Comparison of ENCODE assay signal across 7 cellular contexts in genomic region chr15:31356097-31356496, GRCh38. TPM values are rescaled to one million over a fixed set of nuclear protein-coding genes. Genes with fewer than 3 reads are reported as not detected.
DNase-seq lines count a peak whose midpoint lies in the region; ATAC-seq and TF ChIP-seq lines count a peak whose summit lies in the region.
"Not testable (repeated sequence)": the region's sequence is repeated elsewhere in the genome, so short reads cannot be mapped to it uniquely, and the experiment has no call there.

No MANE protein-coding gene starts in this region.

- peak overlapping the region; percentile 55 for H3K4me3 ChIP-seq in CD8-positive, alpha-beta memory T cell (ENCODE audit: low read length)
- H3K4me3 ChIP-seq in esophagus squamous epithelium: not testable (repeated sequence)
- H3K4me3 ChIP-seq in naive thymus-derived CD4-positive, alpha-beta T cell (ENCODE audit: low read length): peak overlapping the region; percentile 64

- H3K9me3 ChIP-seq in CD8-positive, alpha-beta memory T cell (ENCODE audit: low read length); esophagus squamous epithelium; naive thymus-derived CD4-positive, alpha-beta T cell (ENCODE audit: control insufficient read depth in 2 of 3, low read length in 3 of 3): not testable (repeated sequence)

- CTCF ChIA-PET in CD8-positive, alpha-beta memory T cell (lab: Charles Lee): interaction anchor here (1.0 to 15.0 kb wide), 7 partner anchors 4 to 133 kb away, joined by 3 to 224 read pairs (median 19); no protein-coding TSS in a partner anchor
- CTCF ChIA-PET in RWPE1 (lab: Yijun Ruan, JAX): interaction anchor here (1.3 kb wide), 1 partner anchor 9 kb away, joined by 3 read pairs; no protein-coding TSS in a partner anchor
- CTCF ChIA-PET in activated CD8-positive, alpha-beta T cell treated with anti-CD3 and anti-CD28 coated beads, Interleukin-2, amount 10 ng/mL, durations not matched to agents 7 days and 5 days (lab: Charles Lee): interaction anchor here (1.0 to 15.9 kb wide), 6 partner anchors 10 to 156 kb away, joined by 3 to 271 read pairs (median 18); no protein-coding TSS in a partner anchor
- CTCF ChIA-PET in naive thymus-derived CD4-positive, alpha-beta T cell (lab: Charles Lee): interaction anchor here (0.7 to 3.1 kb wide), 3 partner anchors 9 to 156 kb away, joined by 3 to 18 read pairs (median 11); no protein-coding TSS in a partner anchor

- intact Hi-C loops in esophagus squamous epithelium (cut with DNase I); naive thymus-derived CD4-positive, alpha-beta T cell (cut with micrococcal nuclease): not testable (repeated sequence)

- H3K27ac Mint-ChIP-seq in CD8-positive, alpha-beta memory T cell: peak overlapping the region; percentile 83 to 99 (median 95)
- H3K27ac Mint-ChIP-seq in activated CD8-positive, alpha-beta T cell treated with anti-CD3 and anti-CD28 coated beads, Interleukin-2, amount 10 ng/mL, durations not matched to agents 7 days and 5 days: peak overlapping the region; percentile 94
- peak overlapping the region; percentile 99 for H3K27ac Mint-ChIP-seq in activated naive CD8-positive, alpha-beta T cell treated with anti-CD3 and anti-CD28 coated beads for 36 hours
- peak overlapping the region; percentile 92 to 99 (median 97) for H3K27ac Mint-ChIP-seq in naive thymus-derived CD4-positive, alpha-beta T cell
- H3K27ac Mint-ChIP-seq in stimulated activated naive CD8-positive, alpha-beta T cell treated with anti-CD3 and anti-CD28 coated beads, Interleukin-15, amount 100 ng/mL, for 72 hours: peak overlapping the region; percentile 88 to 96

- H3K4me1 Mint-ChIP-seq in CD8-positive, alpha-beta memory T cell: peaks cover 95 to 98% (median 96%) of the 10 kb centered on the region in 3 donors
- H3K4me1 Mint-ChIP-seq in activated CD8-positive, alpha-beta T cell treated with anti-CD3 and anti-CD28 coated beads, Interleukin-2, amount 10 ng/mL, durations not matched to agents 7 days and 5 days (ENCODE audit: low read depth): peaks cover 98% of the 10 kb centered on the region
- peaks cover 93% of the 10 kb centered on the region for H3K4me1 Mint-ChIP-seq in activated naive CD8-positive, alpha-beta T cell treated with anti-CD3 and anti-CD28 coated beads for 36 hours
- peaks cover 75 to 100% (median 93%) of the 10 kb centered on the region in 7 donors for H3K4me1 Mint-ChIP-seq in naive thymus-derived CD4-positive, alpha-beta T cell
- peaks cover 100% of the 10 kb centered on the region for H3K4me1 Mint-ChIP-seq in stimulated activated naive CD8-positive, alpha-beta T cell treated with anti-CD3 and anti-CD28 coated beads, Interleukin-15, amount 100 ng/mL, for 72 hours

- peaks cover 100% of the 10 kb centered on the region for H3K4me1 ChIP-seq in CD8-positive, alpha-beta memory T cell (ENCODE audit: insufficient read depth, low read length)
- peaks cover 44 to 100% (median 92%) of the 10 kb centered on the region in 3 donors for H3K4me1 ChIP-seq in esophagus squamous epithelium
- H3K4me1 ChIP-seq in naive thymus-derived CD4-positive, alpha-beta T cell (ENCODE audit: control insufficient read depth in 2 of 2, insufficient read depth in 2 of 2, low read length in 2 of 2): peaks cover 96 to 99% of the 10 kb centered on the region in 2 donors

- H3K4me3 Mint-ChIP-seq in CD8-positive, alpha-beta memory T cell: peak overlapping the region in 6 of 7 donors; percentile 80 to 85 (median 82)
- H3K4me3 Mint-ChIP-seq in activated CD8-positive, alpha-beta T cell treated with anti-CD3 and anti-CD28 coated beads, Interleukin-2, amount 10 ng/mL, durations not matched to agents 7 days and 5 days: peak overlapping the region; percentile 72
- peak overlapping the region; percentile 79 for H3K4me3 Mint-ChIP-seq in activated naive CD8-positive, alpha-beta T cell treated with anti-CD3 and anti-CD28 coated beads for 36 hours
- peak overlapping the region; percentile 79 to 95 (median 86) for H3K4me3 Mint-ChIP-seq in naive thymus-derived CD4-positive, alpha-beta T cell
- peak overlapping the region; percentile 81 to 83 for H3K4me3 Mint-ChIP-seq in stimulated activated naive CD8-positive, alpha-beta T cell treated with anti-CD3 and anti-CD28 coated beads, Interleukin-15, amount 100 ng/mL, for 72 hours

- H3K27ac ChIP-seq in CD8-positive, alpha-beta memory T cell (ENCODE audit: low read depth, low read length): not testable (repeated sequence)
- H3K27ac ChIP-seq in RWPE1 (peak overlapping the region; percentile 39), esophagus squamous epithelium (peak overlapping the region in 3 of 4 donors; percentile 5 to 31 (median 16))
- H3K27ac ChIP-seq in naive thymus-derived CD4-positive, alpha-beta T cell (ENCODE audit: low read depth, low read length): peak overlapping the region; percentile 94

- TF ChIP-seq CTCF in RWPE1 (conservative IDR thresholded peaks at IDR 0.05; ENCODE audit: low read depth); esophagus squamous epithelium (IDR thresholded peaks at IDR 0.05): not testable (repeated sequence)

- POLR2A ChIA-PET in CD8-positive, alpha-beta memory T cell (lab: Charles Lee): interaction anchor here (1.0 to 12.8 kb wide), 5 partner anchors 10 to 79 kb away, joined by 3 to 145 read pairs (median 7); no protein-coding TSS in a partner anchor
- POLR2A ChIA-PET in RWPE1 (lab: Yijun Ruan, JAX; ENCODE audit: low non-redundant PET): not testable (repeated sequence)
- POLR2A ChIA-PET in activated CD8-positive, alpha-beta T cell treated with anti-CD3 and anti-CD28 coated beads, Interleukin-2, amount 10 ng/mL, durations not matched to agents 7 days and 5 days (lab: Charles Lee): interaction anchor here (0.9 to 8.9 kb wide), 7 partner anchors 9 to 118 kb away, joined by 3 to 90 read pairs (median 7); partner anchors contain the start of gene KLF13
- POLR2A ChIA-PET in naive thymus-derived CD4-positive, alpha-beta T cell (lab: Charles Lee): interaction anchor here (0.7 to 25.6 kb wide), 11 partner anchors 4 to 150 kb away, joined by 3 to 529 read pairs (median 15); partner anchors contain the start of gene KLF13

- not testable (repeated sequence) for ATAC-seq in activated CD8-positive, alpha-beta T cell treated with anti-CD3 and anti-CD28 coated beads, Interleukin-2, amount 10 ng/mL, durations not matched to agents 7 days and 5 days; naive thymus-derived CD4-positive, alpha-beta T cell; stimulated activated naive CD8-positive, alpha-beta T cell treated with anti-CD3 and anti-CD28 coated beads, Interleukin-15, amount 100 ng/mL, for 72 hours

- H3K27me3 Mint-ChIP-seq in CD8-positive, alpha-beta memory T cell; activated CD8-positive, alpha-beta T cell treated with anti-CD3 and anti-CD28 coated beads, Interleukin-2, amount 10 ng/mL, durations not matched to agents 7 days and 5 days (ENCODE audit: low read depth); activated naive CD8-positive, alpha-beta T cell treated with anti-CD3 and anti-CD28 coated beads for 36 hours; naive thymus-derived CD4-positive, alpha-beta T cell; stimulated activated naive CD8-positive, alpha-beta T cell treated with anti-CD3 and anti-CD28 coated beads, Interleukin-15, amount 100 ng/mL, for 72 hours: not testable (repeated sequence)

- TF ChIP-seq POLR2A in esophagus squamous epithelium (IDR thresholded peaks at IDR 0.05): not testable (repeated sequence)

- not testable (repeated sequence) for H3K36me3 ChIP-seq in CD8-positive, alpha-beta memory T cell (ENCODE audit: insufficient read depth, low read length); naive thymus-derived CD4-positive, alpha-beta T cell (ENCODE audit: control insufficient read depth in 2 of 3, insufficient read depth in 3 of 3, low read length in 3 of 3)
- peaks cover 0 to 26% (median 0%) of the 10 kb centered on the region in 3 donors for H3K36me3 ChIP-seq in esophagus squamous epithelium

- not testable (repeated sequence) for H3K9me3 Mint-ChIP-seq in CD8-positive, alpha-beta memory T cell; activated CD8-positive, alpha-beta T cell treated with anti-CD3 and anti-CD28 coated beads, Interleukin-2, amount 10 ng/mL, durations not matched to agents 7 days and 5 days (ENCODE audit: insufficient read depth); activated naive CD8-positive, alpha-beta T cell treated with anti-CD3 and anti-CD28 coated beads for 36 hours; naive thymus-derived CD4-positive, alpha-beta T cell
- H3K9me3 Mint-ChIP-seq in stimulated activated naive CD8-positive, alpha-beta T cell treated with anti-CD3 and anti-CD28 coated beads, Interleukin-15, amount 100 ng/mL, for 72 hours: peaks cover 0 to 11% of the 10 kb centered on the region in 2 donors

- peaks cover 0 to 52% (median 9%) of the 10 kb centered on the region in 3 donors for H3K36me3 Mint-ChIP-seq in CD8-positive, alpha-beta memory T cell
- H3K36me3 Mint-ChIP-seq in activated CD8-positive, alpha-beta T cell treated with anti-CD3 and anti-CD28 coated beads, Interleukin-2, amount 10 ng/mL, durations not matched to agents 7 days and 5 days (ENCODE audit: low read depth): peaks cover 79% of the 10 kb centered on the region
- peaks cover 56% of the 10 kb centered on the region for H3K36me3 Mint-ChIP-seq in activated naive CD8-positive, alpha-beta T cell treated with anti-CD3 and anti-CD28 coated beads for 36 hours
- H3K36me3 Mint-ChIP-seq in naive thymus-derived CD4-positive, alpha-beta T cell: peaks cover 4 to 42% (median 21%) of the 10 kb centered on the region in 5 donors

- H3K27me3 ChIP-seq in CD8-positive, alpha-beta memory T cell (ENCODE audit: insufficient read depth, low read length, poor library complexity, severe bottlenecking); esophagus squamous epithelium; naive thymus-derived CD4-positive, alpha-beta T cell (ENCODE audit: control insufficient read depth in 2 of 2, insufficient read depth in 2 of 2, low read length in 2 of 2): not testable (repeated sequence)

- not testable (repeated sequence) for DNase-seq in CD8-positive, alpha-beta memory T cell; RWPE1 (ENCODE audit: low spot score); activated CD8-positive, alpha-beta T cell treated with anti-CD3 and anti-CD28 coated beads, Interleukin-2, amount 10 ng/mL, durations not matched to agents 7 days and 5 days; activated naive CD8-positive, alpha-beta T cell treated with anti-CD3 and anti-CD28 coated beads for 36 hours; esophagus squamous epithelium (lab: John Stamatoyannopoulos, UW); naive thymus-derived CD4-positive, alpha-beta T cell; stimulated activated naive CD8-positive, alpha-beta T cell treated with anti-CD3 and anti-CD28 coated beads, Interleukin-15, amount 100 ng/mL, for 72 hours

- WGBS in esophagus squamous epithelium, 2 donors: 72 to 77% methylated on average over 4 to 10 of the region's 11 CpGs

RNA-seq across cellular contexts. Expression of gene KLF13, which starts 29.5 kb away (rescaled TPM):
- 100 to 1,000 TPM; 145 to 147 TPM for total RNA-seq in CD8-positive, alpha-beta memory T cell
- polyA plus RNA-seq in CD8-positive, alpha-beta memory T cell: 109 TPM
- total RNA-seq in activated CD8-positive, alpha-beta T cell treated with anti-CD3 and anti-CD28 coated beads, Interleukin-2, amount 10 ng/mL, durations not matched to agents 7 days and 5 days: 100 to 1,000 TPM; 214 to 215 TPM
- 100 to 1,000 TPM; 110 to 111 TPM for total RNA-seq in activated naive CD8-positive, alpha-beta T cell treated with anti-CD3 and anti-CD28 coated beads for 36 hours
- 10 to 100 TPM; 16.4 to 54.6 (median 41.8) TPM for total RNA-seq in esophagus squamous epithelium
- 100 to 1,000 TPM; 175 to 256 (median 199) TPM for total RNA-seq in naive thymus-derived CD4-positive, alpha-beta T cell
- 10 to 100 TPM; 42.4 to 53.7 TPM for polyA plus RNA-seq in naive thymus-derived CD4-positive, alpha-beta T cell
